2 cellular contexts compared by ENCODE assay signal in the genomic region with DNA sequence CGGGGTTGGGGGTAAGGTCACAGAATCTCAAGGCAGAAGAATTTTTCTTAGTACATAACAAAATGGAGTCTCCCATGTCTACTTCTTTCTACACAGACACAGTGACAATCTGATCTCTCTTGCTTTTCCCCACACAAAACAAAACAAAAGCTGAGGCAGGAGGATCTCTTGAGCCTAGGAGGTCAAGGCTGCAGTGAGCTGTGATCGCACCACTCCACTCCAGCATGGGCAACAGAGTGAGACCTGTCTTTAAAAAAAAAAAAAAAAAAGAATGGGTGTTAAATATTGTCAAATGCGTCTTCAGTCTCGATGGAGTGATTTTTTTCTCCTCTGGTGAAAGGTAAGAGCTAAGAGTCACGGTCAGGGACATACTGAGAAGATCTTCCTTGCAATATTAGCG. TPM values are rescaled to one million over a fixed set of nuclear protein-coding genes. Genes with fewer than 3 reads are reported as not detected.
"Had no signal": no experiment of that assay in that cellular context is flagged by ENCODE, and none has a peak within 500 bp of the region (broad histone marks: within the 10 kb centered on the region; RNA-seq: fewer than 3 reads in every experiment).

No MANE protein-coding gene starts in this region.

RNA-seq across cellular contexts. Expression of a gene that starts 33.2 kb away (rescaled TPM):
- total RNA-seq: activated CD4-positive, alpha-beta memory T cell treated with anti-CD3 and anti-CD28 coated beads, Interleukin-2, amount 10 ng/mL, durations not matched to agents 7 days and 5 days; bronchial epithelial cell had no signal
